ENCODE assay signal across 8 cellular contexts in genomic region chr3:30658328-30659052, GRCh38. TPM values are rescaled to one million over a fixed set of nuclear protein-coding genes. Genes with fewer than 3 reads are reported as not detected.
DNase-seq lines count a peak whose midpoint lies in the region; TF ChIP-seq lines count a peak whose summit lies in the region.

No MANE protein-coding gene starts in this region.

- peak overlapping the region; percentile 41 for H3K4ac ChIP-seq in trophoblast cell (ENCODE audit: low read depth, low read length)

- H3K9me3 ChIP-seq in trophoblast cell (ENCODE audit: insufficient read depth, low read depth, low read length) = no peaks in the 10 kb centered on the region

- whole genome bisulfite sequencing in trophoblast cell (ENCODE audit: extremely low coverage, insufficient coverage, insufficient read length) = no CpG with 5 or more reads among the region's 9 CpGs

- peak overlapping the region; percentile 86 for H2BK120ac ChIP-seq in trophoblast cell (ENCODE audit: insufficient read depth, low read length, poor library complexity)

- peak overlapping the region; percentile 78 for H4K8ac ChIP-seq in trophoblast cell (ENCODE audit: low read depth, low read length)

- H2BK12ac ChIP-seq in trophoblast cell (ENCODE audit: low read length) = peak overlapping the region; percentile 89

- peak overlapping the region; percentile 79 for H4K12ac ChIP-seq in trophoblast cell (ENCODE audit: low read depth, low read length)

- no peak overlapping the region for H3K23ac ChIP-seq in trophoblast cell (ENCODE audit: low read length)

- H3K27me3 ChIP-seq in KMS-11 (ENCODE audit: insufficient read depth, low read depth) (no peaks in the 10 kb centered on the region), trophoblast cell (ENCODE audit: insufficient read depth, low read length) (no peaks in the 10 kb centered on the region)

- peak overlapping the region; percentile 88 for H2BK5ac ChIP-seq in trophoblast cell (ENCODE audit: low read depth, low read length, poor library complexity)

- TF ChIP-seq CTCF in KMS-11 (conservative IDR thresholded peaks at IDR 0.05; ENCODE audit: low read depth, low read length) = no peak
- TF ChIP-seq CTCF in fibroblast of mammary gland (conservative IDR thresholded peaks at IDR 0.05; ENCODE audit: control insufficient read depth, insufficient read depth, low read depth, low read length) = no peak

- no peaks in the 10 kb centered on the region for H3K36me3 ChIP-seq in KMS-11 (ENCODE audit: insufficient read depth)
- peaks cover 8 to 23% of the 10 kb centered on the region in 2 experiments for H3K36me3 ChIP-seq in trophoblast cell (ENCODE audit: control insufficient read depth in 1 of 2, insufficient read depth in 2 of 2, low read length in 2 of 2)

- peak overlapping the region; percentile 85 for H4K91ac ChIP-seq in trophoblast cell (ENCODE audit: low read depth, low read length)

- H3K4me1 ChIP-seq in KMS-11 (ENCODE audit: low read depth, poor library complexity, severe bottlenecking) = peaks cover 81% of the 10 kb centered on the region
- peaks cover 11 to 19% of the 10 kb centered on the region in 2 experiments for H3K4me1 ChIP-seq in trophoblast cell (ENCODE audit: control insufficient read depth in 1 of 2, insufficient read depth in 2 of 2, low read length in 2 of 2)

- H2AFZ ChIP-seq in KMS-11 (ENCODE audit: low read depth) (no peak overlapping the region), trophoblast cell (ENCODE audit: insufficient read depth, low read length, poor library complexity) (peak overlapping the region; percentile 62)

- peak overlapping the region; percentile 89 for H3K14ac ChIP-seq in trophoblast cell (ENCODE audit: low read length)

- peak overlapping the region; percentile 44 for H3K4me2 ChIP-seq in KMS-11
- H3K4me2 ChIP-seq in trophoblast cell (ENCODE audit: low read length) = peak overlapping the region; percentile 21

- H4K20me1 ChIP-seq in KMS-11 (ENCODE audit: insufficient read depth) = no peaks in the 10 kb centered on the region

- peaks cover 15% of the 10 kb centered on the region for H3K79me1 ChIP-seq in trophoblast cell (ENCODE audit: low read length)

- H3K9ac ChIP-seq in KMS-11 (no peak overlapping the region), trophoblast cell (ENCODE audit: low read length) (no peak overlapping the region)

- DNase-seq in GM03348 (ENCODE audit: low spot score) = peak; percentile 47
- DNase-seq in H4 (ENCODE audit: low spot score) = peak; percentile 27
- DNase-seq in activated CD4-positive, alpha-beta T cell treated with anti-CD3 and anti-CD28 coated beads, Interleukin-2, amount 50 U/mL, for 1 hour = peak; percentile 38
- DNase-seq in fibroblast of mammary gland (ENCODE audit: low read depth) = peak; percentile 85
- DNase-seq in trophoblast cell = peak in 1 of 2 donors; percentile 23
- DNase-seq in D341Med (ENCODE audit: low spot score) = no peak
- no peak for DNase-seq in COLO829 (ENCODE audit: low spot score)

- H3K4me3 ChIP-seq in KMS-11 (IDR thresholded peaks at IDR 0.05; ENCODE audit: insufficient read depth, low read depth, low read length) = no peak overlapping the region
- peak overlapping the region; percentile 11 for H3K4me3 ChIP-seq in fibroblast of mammary gland (ENCODE audit: control insufficient read depth, low read depth, low read length)
- no peak overlapping the region for H3K4me3 ChIP-seq in trophoblast cell (ENCODE audit: low read depth, low read length)

- H2AK5ac ChIP-seq in trophoblast cell (ENCODE audit: low read length) = peak overlapping the region; percentile 76

- peak overlapping the region; percentile 27; the same call in 1 of the 2 replicates for H3K27ac ChIP-seq in KMS-11
- peak overlapping the region; percentile 96 for H3K27ac ChIP-seq in trophoblast cell (ENCODE audit: low read depth, low read length)

- peak overlapping the region; percentile 88 for H3K18ac ChIP-seq in trophoblast cell (ENCODE audit: low read length)

- H3K79me2 ChIP-seq in KMS-11 (ENCODE audit: insufficient read depth, low read depth) (no peaks in the 10 kb centered on the region), trophoblast cell (ENCODE audit: control insufficient read depth, insufficient read depth, low read length, poor library complexity) (peaks cover 2% of the 10 kb centered on the region)

RNA-seq across cellular contexts. Expression of gene TGFBR2, which starts 52.1 kb away (rescaled TPM):
- 9.0 and 13.4 TPM in 2 replicates for total RNA-seq in H4 (2014; rRNA removed; shearing (Covaris generic))
- 95.2 and 107 TPM in 2 replicates for polyA plus RNA-seq in trophoblast cell (2013)

Comparison
In these comparisons a context has a peak if more than half of its experiments do, and no peak if none do; other contexts are left out.
1. DNase-seq: peak in GM03348 (single experiment), H4 (single experiment), activated CD4-positive, alpha-beta T cell treated with anti-CD3 and anti-CD28 coated beads, Interleukin-2, amount 50 U/mL, for 1 hour (single experiment) and fibroblast of mammary gland (single experiment); none in D341Med (single experiment) and COLO829 (single experiment).